7 cellular contexts compared by ENCODE assay signal in the genomic region with DNA sequence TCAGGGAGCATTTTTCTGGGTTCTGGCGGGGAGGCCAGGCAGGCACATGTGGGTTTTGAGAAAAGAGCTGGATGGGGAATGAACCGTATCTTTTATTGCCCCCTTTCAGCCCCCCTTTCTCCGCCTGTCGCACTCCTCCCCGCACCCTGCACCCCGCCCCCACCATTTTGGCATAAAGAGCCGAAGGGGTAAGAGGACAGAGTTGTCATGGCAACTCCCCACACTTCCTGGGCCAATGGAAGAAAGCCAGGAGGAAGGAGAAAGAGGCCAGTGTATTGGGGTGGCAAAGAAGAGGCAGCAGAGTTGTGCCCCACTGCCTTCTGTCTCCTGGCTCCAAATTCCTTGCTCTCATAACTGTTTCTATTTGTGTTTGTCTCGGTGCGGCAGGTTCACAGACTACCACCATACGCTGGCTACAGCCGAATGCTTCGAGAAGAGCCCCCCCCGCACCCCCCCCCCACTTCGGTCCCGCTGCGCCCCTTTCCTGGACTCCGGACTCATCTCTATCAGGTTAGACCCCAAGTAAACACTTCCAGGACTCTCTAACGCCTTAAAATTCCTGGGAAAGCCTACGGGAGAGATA.
DNase-seq lines count a peak whose midpoint lies in the region; ATAC-seq and TF ChIP-seq lines count a peak whose summit lies in the region.

No MANE protein-coding gene starts in this region.

- DNase-seq in GM12864 (ENCODE audit: low read depth): no peak
- DNase-seq in NCI-H69 (lab: John Stamatoyannopoulos, UW): peak; percentile 78
- no peak for DNase-seq in coronary artery (ENCODE audit: low spot score)
- peak; percentile 30 for DNase-seq in nephron progenitor cell
- no peak for DNase-seq in effector CD4-positive, alpha-beta T cell
- no peak for DNase-seq in activated gamma-delta T cell treated with Interleukin-2 at 50 U/mL for 16 hours

- no peak for ATAC-seq in GM19035 (IDR thresholded peaks at IDR 0.05; ENCODE audit: unreplicated experiment)

- H3K27me3 Mint-ChIP-seq in nephron progenitor cell (ENCODE audit: low read depth, poor library complexity): peaks cover 49% of the 10 kb centered on the region

- H3K27ac ChIP-seq in coronary artery: no peak overlapping the region

- no peaks in the 10 kb centered on the region for H3K36me3 Mint-ChIP-seq in nephron progenitor cell (ENCODE audit: low read depth)

- no peaks in the 10 kb centered on the region for H3K9me3 Mint-ChIP-seq in nephron progenitor cell

- H3K4me3 ChIP-seq in GM12864 (ENCODE audit: low read depth, low read length) (peak overlapping the region; percentile 46), coronary artery (peak overlapping the region; percentile 46)

- H3K27ac Mint-ChIP-seq in nephron progenitor cell: peak overlapping the region; percentile 57

- H3K4me3 Mint-ChIP-seq in nephron progenitor cell: peak overlapping the region; percentile 75

- peaks cover 60% of the 10 kb centered on the region for H3K4me1 Mint-ChIP-seq in nephron progenitor cell

- no peak for TF ChIP-seq CTCF in GM12864 (IDR thresholded peaks at IDR 0.05; ENCODE audit: low read depth, low read length, missing control alignments)
- TF ChIP-seq CTCF in coronary artery (IDR thresholded peaks at IDR 0.05): no peak
- TF ChIP-seq CTCF in nephron progenitor cell (IDR thresholded peaks at IDR 0.05): no peak

Comparison
In these comparisons a context has a peak if more than half of its experiments do, and no peak if none do; other contexts are left out.
1. DNase-seq: peak in NCI-H69 (single experiment) and nephron progenitor cell (single experiment); none in GM12864 (single experiment), coronary artery (single experiment), effector CD4-positive, alpha-beta T cell (single experiment) and activated gamma-delta T cell treated with Interleukin-2 at 50 U/mL for 16 hours (single experiment).